In genomic region chr7:8536431-8536830, GRCh38 we compare ENCODE assay signal across 13 cellular contexts.
A peak's percentile ranks its signal among the peaks of the same experiment; 100 is the strongest.
DNase-seq lines count a peak whose midpoint lies in the region; ATAC-seq and TF ChIP-seq lines count a peak whose summit lies in the region.
"Had no signal": no experiment of that assay in that cellular context is flagged by ENCODE, and none has a peak within 500 bp of the region (broad histone marks: within the 10 kb centered on the region; RNA-seq: fewer than 3 reads in every experiment).

No MANE protein-coding gene starts in this region.

- H3K4me3 ChIP-seq in transverse colon: no peak overlapping the region

- H3K4me1 Mint-ChIP-seq in naive B cell: peaks cover 8 to 12% (median 12%) of the 10 kb centered on the region in 3 donors

- peaks cover 0 to 2% (median 0%) of the 10 kb centered on the region in 3 donors for H3K27me3 Mint-ChIP-seq in naive B cell
- H3K27me3 Mint-ChIP-seq: dendritic cell treated with granulocyte-macrophage colony-stimulating factor and Interleukin-4, amounts not matched to agents 40 ng/mL and 50 ng/mL, for 4 days; stimulated activated memory B cell treated with anti-CD40 and anti-IgM and Interleukin-4, amounts not matched to agents 10 μg/mL and 1 μg/mL and 100 μg/mL, for 72 hours had no signal

- no peaks in the 10 kb centered on the region for H3K27me3 ChIP-seq in transverse colon

- H3K27ac Mint-ChIP-seq in naive B cell: peak overlapping the region in 3 of 6 donors; percentile 8 to 66 (median 26)
- H3K27ac Mint-ChIP-seq: dendritic cell treated with granulocyte-macrophage colony-stimulating factor and Interleukin-4, amounts not matched to agents 40 ng/mL and 50 ng/mL, for 4 days; stimulated activated memory B cell treated with anti-CD40 and anti-IgM and Interleukin-4, amounts not matched to agents 10 μg/mL and 1 μg/mL and 100 μg/mL, for 72 hours had no signal

- no peaks in the 10 kb centered on the region for H3K9me3 ChIP-seq in transverse colon

- H3K27ac ChIP-seq in caudate nucleus (ENCODE audit: low read depth, low read length): no peak overlapping the region
- no peak overlapping the region for H3K27ac ChIP-seq in transverse colon

- peaks cover 0 to 7% (median 1%) of the 10 kb centered on the region in 7 donors for H3K9me3 Mint-ChIP-seq in naive B cell
- H3K9me3 Mint-ChIP-seq: stimulated activated memory B cell treated with anti-CD40 and anti-IgM and Interleukin-4, amounts not matched to agents 10 μg/mL and 1 μg/mL and 100 μg/mL, for 72 hours had no signal

- intact Hi-C loops in transverse colon (cut with DNase I; ENCODE audit: low total_unique reads): no loop called here

- DNase-seq in NCI-H82 (lab: John Stamatoyannopoulos, UW) (peak; percentile 3), NCI-H82 treated with DMSO at 0.1 percent for 48 hours (lab: John Stamatoyannopoulos, UW; ENCODE audit: unreplicated experiment) (no peak), naive B cell (no peak), caudate nucleus (lab: John Stamatoyannopoulos, UW) (no peak), transverse colon (no peak)
- DNase-seq: DMS79, nucleus accumbens had no signal

- peak; percentile 81 for ATAC-seq in HG02588 (IDR thresholded peaks at IDR 0.05; ENCODE audit: unreplicated experiment)
- peak; percentile 92 for ATAC-seq in HG03378 (IDR thresholded peaks at IDR 0.05; ENCODE audit: unreplicated experiment)
- ATAC-seq in naive B cell (ENCODE audit: low read depth in 2 of 2): peak; percentile 52 to 61
- ATAC-seq in GM21619 (IDR thresholded peaks at IDR 0.05; ENCODE audit: unreplicated experiment): no peak
- ATAC-seq: left lobe of liver; stimulated activated memory B cell treated with anti-CD40 and anti-IgM and Interleukin-4, amounts not matched to agents 10 μg/mL and 1 μg/mL and 100 μg/mL, for 72 hours had no signal

- H3K4me3 Mint-ChIP-seq in naive B cell: no peak overlapping the region
- H3K4me3 Mint-ChIP-seq: dendritic cell treated with granulocyte-macrophage colony-stimulating factor and Interleukin-4, amounts not matched to agents 40 ng/mL and 50 ng/mL, for 4 days; stimulated activated memory B cell treated with anti-CD40 and anti-IgM and Interleukin-4, amounts not matched to agents 10 μg/mL and 1 μg/mL and 100 μg/mL, for 72 hours had no signal

- WGBS in transverse colon (ENCODE audit: low coverage in 1 of 2), 2 donors: 75 to 84% methylated on average over 3 of the region's 3 CpGs

- TF ChIP-seq EP300 in transverse colon (IDR thresholded peaks at IDR 0.05; ENCODE audit: low read depth): no peak

- in situ Hi-C loops in transverse colon (cut with MboI; ENCODE audit: low pct_ligation_motif_present in 1 of 4, low pct_unique_long_range_greater_than_20kb in 1 of 4, low sequenced_read_pairs in 3 of 4): no loop called here

- no peak for TF ChIP-seq POLR2A in transverse colon (IDR thresholded peaks at IDR 0.05)

- TF ChIP-seq CTCF in transverse colon (IDR thresholded peaks at IDR 0.05): no peak

- H3K36me3 Mint-ChIP-seq in naive B cell: no peaks in the 10 kb centered on the region
- H3K36me3 Mint-ChIP-seq: stimulated activated memory B cell treated with anti-CD40 and anti-IgM and Interleukin-4, amounts not matched to agents 10 μg/mL and 1 μg/mL and 100 μg/mL, for 72 hours had no signal

- H3K36me3 ChIP-seq in transverse colon: no peaks in the 10 kb centered on the region

- no peaks in the 10 kb centered on the region for H3K4me1 ChIP-seq in transverse colon
